8 cellular contexts compared by ENCODE assay signal in the genomic region with DNA sequence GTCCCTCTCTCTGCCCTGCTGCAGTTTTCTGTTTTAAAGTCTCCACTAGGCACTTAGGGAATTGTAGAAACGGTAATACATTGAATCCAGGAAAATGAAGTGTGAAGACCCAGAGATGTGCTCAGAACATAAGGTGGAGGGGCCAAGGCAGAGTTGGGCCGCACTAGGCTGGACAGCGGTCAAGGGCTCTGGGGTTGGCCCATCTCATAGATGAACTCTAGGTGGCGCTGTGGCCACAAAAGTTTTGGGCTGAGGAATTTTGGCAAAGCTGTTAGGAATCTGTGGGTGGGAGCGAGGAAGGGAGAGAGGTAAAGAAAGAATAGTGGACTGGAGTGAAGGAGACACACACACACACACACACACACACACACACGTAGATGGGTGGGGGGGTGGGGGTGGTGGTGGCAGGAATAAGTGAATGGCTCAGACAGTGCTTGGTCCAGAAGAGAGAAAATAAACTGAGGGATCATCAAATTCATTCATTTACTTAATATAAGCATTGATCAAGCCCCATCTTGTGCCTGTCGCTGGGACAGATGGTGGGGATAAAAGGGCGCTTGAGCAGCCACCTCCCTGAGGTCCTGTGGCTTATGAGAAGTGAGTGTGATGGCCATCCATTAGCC.
DNase-seq lines count a peak whose midpoint lies in the region; ATAC-seq and TF ChIP-seq lines count a peak whose summit lies in the region.

No MANE protein-coding gene starts in this region.

- no peak for ATAC-seq in HG03159 (IDR thresholded peaks at IDR 0.05; ENCODE audit: unreplicated experiment)
- no peak for ATAC-seq in HG03432 (IDR thresholded peaks at IDR 0.05; ENCODE audit: unreplicated experiment)
- ATAC-seq in HG03196 (IDR thresholded peaks at IDR 0.05; ENCODE audit: unreplicated experiment), result no peak

- TF ChIP-seq CTCF in GM12873 (IDR thresholded peaks at IDR 0.05; ENCODE audit: insufficient read depth, low read depth, low read length, missing control alignments), result peak; percentile 72

- DNase-seq in NCI-H460 (ENCODE audit: extremely low read depth, low read depth) (peak; percentile 44), dermis blood vessel endothelial cell (peak; percentile 70), medulla oblongata (ENCODE audit: extremely low spot score) (peak; percentile 60), NOMO-1 (lab: John Stamatoyannopoulos, UW; ENCODE audit: unreplicated experiment in 2 of 2) (no peak)

Comparison
In these comparisons a context has a peak if more than half of its experiments do, and no peak if none do; other contexts are left out.
1. DNase-seq: peak in NCI-H460 (single experiment), dermis blood vessel endothelial cell (single experiment) and medulla oblongata (single experiment); none in NOMO-1 (0 of 2).